Comparison of ENCODE assay signal across 2 cellular contexts in the genomic region with DNA sequence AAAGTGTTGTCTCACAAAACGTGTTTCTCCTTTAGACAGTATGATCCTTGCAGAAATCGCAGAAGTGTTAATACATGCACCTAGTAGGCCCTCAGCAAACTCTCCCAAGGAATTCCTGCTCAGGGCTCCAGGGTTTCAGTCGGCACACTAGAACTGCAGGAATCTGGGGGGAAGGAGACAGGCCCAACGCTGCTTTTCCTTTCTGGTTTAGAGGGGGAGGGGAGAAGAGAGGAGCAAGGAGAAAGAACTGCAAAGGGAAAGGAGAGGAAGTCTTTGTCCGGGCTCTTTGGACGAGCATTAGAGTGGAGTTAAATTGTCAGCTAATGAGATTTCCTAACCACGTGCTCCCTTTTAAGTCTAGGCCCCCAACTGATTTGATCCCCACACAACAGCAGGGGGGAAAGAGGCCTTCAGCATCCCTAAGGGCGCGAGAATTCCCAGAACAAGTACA.
TF ChIP-seq lines count a peak whose summit lies in the region.

No MANE protein-coding gene starts in this region.

TF ChIP-seq in HEK293, 187 proteins besides CTCF, POLR2A, EP300 and RAD21 (continued from another document and continues in another):
- TF ChIP-seq ZNF266 (tag by site-specific recombination; IDR thresholded peaks at IDR 0.05; ENCODE audit: low read depth) (no peak), ZNF624 (tag by site-specific recombination; IDR thresholded peaks at IDR 0.05) (no peak), ZNF23 (tag by site-specific recombination; IDR thresholded peaks at IDR 0.05; ENCODE audit: borderline replicate concordance) (no peak), ZNF544 (tag by site-specific recombination; IDR thresholded peaks at IDR 0.05) (no peak), MZF1 (tag by site-specific recombination; IDR thresholded peaks at IDR 0.05; ENCODE audit: borderline replicate concordance) (peak; percentile 36; the same call in 1 of the 2 replicates), ZNF157 (tag by site-specific recombination; IDR thresholded peaks at IDR 0.05) (no peak), SP3 (tag by site-specific recombination; IDR thresholded peaks at IDR 0.05) (no peak), ZFP69B (tag by site-specific recombination; IDR thresholded peaks at IDR 0.05) (no peak), ZBTB17 (tag by site-specific recombination; IDR thresholded peaks at IDR 0.05) (peak; percentile 42; the same call in 1 of the 2 replicates), ZNF561 (tag by site-specific recombination; IDR thresholded peaks at IDR 0.05; ENCODE audit: borderline replicate concordance) (0 out of 2 replicates have a peak, but pooled peaks have one; percentile 31), ZNF274 (IDR thresholded peaks at IDR 0.05; ENCODE audit: low read length) (no peak), ZNF274 (tag by site-specific recombination; IDR thresholded peaks at IDR 0.05; ENCODE audit: borderline replicate concordance) (no peak), OSR2 (tag by site-specific recombination; IDR thresholded peaks at IDR 0.05) (peak; percentile 35; the same call in 1 of the 2 replicates)
- TF ChIP-seq, protein P1, sequence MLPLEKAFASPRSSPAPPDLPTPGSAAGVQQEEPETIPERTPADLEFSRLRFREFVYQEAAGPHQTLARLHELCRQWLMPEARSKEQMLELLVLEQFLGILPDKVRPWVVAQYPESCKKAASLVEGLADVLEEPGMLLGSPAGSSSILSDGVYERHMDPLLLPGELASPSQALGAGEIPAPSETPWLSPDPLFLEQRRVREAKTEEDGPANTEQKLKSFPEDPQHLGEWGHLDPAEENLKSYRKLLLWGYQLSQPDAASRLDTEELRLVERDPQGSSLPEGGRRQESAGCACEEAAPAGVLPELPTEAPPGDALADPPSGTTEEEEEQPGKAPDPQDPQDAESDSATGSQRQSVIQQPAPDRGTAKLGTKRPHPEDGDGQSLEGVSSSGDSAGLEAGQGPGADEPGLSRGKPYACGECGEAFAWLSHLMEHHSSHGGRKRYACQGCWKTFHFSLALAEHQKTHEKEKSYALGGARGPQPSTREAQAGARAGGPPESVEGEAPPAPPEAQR (tag by site-specific recombination; IDR thresholded peaks at IDR 0.05) = no peak
- TF ChIP-seq, protein P2, sequence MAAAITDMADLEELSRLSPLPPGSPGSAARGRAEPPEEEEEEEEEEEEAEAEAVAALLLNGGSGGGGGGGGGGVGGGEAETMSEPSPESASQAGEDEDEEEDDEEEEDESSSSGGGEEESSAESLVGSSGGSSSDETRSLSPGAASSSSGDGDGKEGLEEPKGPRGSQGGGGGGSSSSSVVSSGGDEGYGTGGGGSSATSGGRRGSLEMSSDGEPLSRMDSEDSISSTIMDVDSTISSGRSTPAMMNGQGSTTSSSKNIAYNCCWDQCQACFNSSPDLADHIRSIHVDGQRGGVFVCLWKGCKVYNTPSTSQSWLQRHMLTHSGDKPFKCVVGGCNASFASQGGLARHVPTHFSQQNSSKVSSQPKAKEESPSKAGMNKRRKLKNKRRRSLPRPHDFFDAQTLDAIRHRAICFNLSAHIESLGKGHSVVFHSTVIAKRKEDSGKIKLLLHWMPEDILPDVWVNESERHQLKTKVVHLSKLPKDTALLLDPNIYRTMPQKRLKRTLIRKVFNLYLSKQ (tag by site-specific recombination; IDR thresholded peaks at IDR 0.05; ENCODE audit: borderline replicate concordance) = no peak
- TF ChIP-seq, protein P3, sequence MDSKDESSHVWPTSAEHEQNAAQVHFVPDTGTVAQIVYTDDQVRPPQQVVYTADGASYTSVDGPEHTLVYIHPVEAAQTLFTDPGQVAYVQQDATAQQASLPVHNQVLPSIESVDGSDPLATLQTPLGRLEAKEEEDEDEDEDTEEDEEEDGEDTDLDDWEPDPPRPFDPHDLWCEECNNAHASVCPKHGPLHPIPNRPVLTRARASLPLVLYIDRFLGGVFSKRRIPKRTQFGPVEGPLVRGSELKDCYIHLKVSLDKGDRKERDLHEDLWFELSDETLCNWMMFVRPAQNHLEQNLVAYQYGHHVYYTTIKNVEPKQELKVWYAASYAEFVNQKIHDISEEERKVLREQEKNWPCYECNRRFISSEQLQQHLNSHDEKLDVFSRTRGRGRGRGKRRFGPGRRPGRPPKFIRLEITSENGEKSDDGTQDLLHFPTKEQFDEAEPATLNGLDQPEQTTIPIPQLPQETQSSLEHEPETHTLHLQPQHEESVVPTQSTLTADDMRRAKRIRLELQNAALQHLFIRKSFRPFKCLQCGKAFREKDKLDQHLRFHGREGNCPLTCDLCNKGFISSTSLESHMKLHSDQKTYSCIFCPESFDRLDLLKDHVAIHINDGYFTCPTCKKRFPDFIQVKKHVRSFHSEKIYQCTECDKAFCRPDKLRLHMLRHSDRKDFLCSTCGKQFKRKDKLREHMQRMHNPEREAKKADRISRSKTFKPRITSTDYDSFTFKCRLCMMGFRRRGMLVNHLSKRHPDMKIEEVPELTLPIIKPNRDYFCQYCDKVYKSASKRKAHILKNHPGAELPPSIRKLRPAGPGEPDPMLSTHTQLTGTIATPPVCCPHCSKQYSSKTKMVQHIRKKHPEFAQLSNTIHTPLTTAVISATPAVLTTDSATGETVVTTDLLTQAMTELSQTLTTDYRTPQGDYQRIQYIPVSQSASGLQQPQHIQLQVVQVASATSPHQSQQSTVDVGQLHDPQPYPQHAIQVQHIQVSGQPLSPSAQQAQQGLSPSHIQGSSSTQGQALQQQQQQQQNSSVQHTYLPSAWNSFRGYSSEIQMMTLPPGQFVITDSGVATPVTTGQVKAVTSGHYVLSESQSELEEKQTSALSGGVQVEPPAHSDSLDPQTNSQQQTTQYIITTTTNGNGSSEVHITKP (tag by site-specific recombination; IDR thresholded peaks at IDR 0.05) = peak; percentile 73
- TF ChIP-seq, protein P4, sequence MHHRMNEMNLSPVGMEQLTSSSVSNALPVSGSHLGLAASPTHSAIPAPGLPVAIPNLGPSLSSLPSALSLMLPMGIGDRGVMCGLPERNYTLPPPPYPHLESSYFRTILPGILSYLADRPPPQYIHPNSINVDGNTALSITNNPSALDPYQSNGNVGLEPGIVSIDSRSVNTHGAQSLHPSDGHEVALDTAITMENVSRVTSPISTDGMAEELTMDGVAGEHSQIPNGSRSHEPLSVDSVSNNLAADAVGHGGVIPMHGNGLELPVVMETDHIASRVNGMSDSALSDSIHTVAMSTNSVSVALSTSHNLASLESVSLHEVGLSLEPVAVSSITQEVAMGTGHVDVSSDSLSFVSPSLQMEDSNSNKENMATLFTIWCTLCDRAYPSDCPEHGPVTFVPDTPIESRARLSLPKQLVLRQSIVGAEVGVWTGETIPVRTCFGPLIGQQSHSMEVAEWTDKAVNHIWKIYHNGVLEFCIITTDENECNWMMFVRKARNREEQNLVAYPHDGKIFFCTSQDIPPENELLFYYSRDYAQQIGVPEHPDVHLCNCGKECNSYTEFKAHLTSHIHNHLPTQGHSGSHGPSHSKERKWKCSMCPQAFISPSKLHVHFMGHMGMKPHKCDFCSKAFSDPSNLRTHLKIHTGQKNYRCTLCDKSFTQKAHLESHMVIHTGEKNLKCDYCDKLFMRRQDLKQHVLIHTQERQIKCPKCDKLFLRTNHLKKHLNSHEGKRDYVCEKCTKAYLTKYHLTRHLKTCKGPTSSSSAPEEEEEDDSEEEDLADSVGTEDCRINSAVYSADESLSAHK (tag by site-specific recombination; IDR thresholded peaks at IDR 0.05) = no peak

TF ChIP-seq in HepG2, 621 proteins besides CTCF, POLR2A, EP300 and RAD21 (continued from another document):
- TF ChIP-seq, protein P5, sequence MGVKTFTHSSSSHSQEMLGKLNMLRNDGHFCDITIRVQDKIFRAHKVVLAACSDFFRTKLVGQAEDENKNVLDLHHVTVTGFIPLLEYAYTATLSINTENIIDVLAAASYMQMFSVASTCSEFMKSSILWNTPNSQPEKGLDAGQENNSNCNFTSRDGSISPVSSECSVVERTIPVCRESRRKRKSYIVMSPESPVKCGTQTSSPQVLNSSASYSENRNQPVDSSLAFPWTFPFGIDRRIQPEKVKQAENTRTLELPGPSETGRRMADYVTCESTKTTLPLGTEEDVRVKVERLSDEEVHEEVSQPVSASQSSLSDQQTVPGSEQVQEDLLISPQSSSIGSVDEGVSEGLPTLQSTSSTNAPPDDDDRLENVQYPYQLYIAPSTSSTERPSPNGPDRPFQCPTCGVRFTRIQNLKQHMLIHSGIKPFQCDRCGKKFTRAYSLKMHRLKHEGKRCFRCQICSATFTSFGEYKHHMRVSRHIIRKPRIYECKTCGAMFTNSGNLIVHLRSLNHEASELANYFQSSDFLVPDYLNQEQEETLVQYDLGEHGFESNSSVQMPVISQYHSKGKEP (CRISPR knock-in tag; IDR thresholded peaks at IDR 0.05) = no peak
- TF ChIP-seq, protein P6, sequence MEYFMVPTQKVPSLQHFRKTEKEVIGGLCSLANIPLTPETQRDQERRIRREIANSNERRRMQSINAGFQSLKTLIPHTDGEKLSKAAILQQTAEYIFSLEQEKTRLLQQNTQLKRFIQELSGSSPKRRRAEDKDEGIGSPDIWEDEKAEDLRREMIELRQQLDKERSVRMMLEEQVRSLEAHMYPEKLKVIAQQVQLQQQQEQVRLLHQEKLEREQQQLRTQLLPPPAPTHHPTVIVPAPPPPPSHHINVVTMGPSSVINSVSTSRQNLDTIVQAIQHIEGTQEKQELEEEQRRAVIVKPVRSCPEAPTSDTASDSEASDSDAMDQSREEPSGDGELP (IDR thresholded peaks at IDR 0.05; ENCODE audit: borderline replicate concordance, low read depth) = no peak
- TF ChIP-seq, protein P7, sequence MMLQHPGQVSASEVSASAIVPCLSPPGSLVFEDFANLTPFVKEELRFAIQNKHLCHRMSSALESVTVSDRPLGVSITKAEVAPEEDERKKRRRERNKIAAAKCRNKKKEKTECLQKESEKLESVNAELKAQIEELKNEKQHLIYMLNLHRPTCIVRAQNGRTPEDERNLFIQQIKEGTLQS (CRISPR knock-in tag; IDR thresholded peaks at IDR 0.05) = no peak
- TF ChIP-seq EHMT2 (IDR thresholded peaks at IDR 0.05; ENCODE audit: borderline replicate concordance, low read depth, low read length) (no peak), MED1 (CRISPR knock-in tag; IDR thresholded peaks at IDR 0.05) (no peak), TARDBP (CRISPR knock-in tag; IDR thresholded peaks at IDR 0.05) (no peak), BRCA1 (CRISPR knock-in tag; IDR thresholded peaks at IDR 0.05) (no peak), ZNF326 (CRISPR knock-in tag; IDR thresholded peaks at IDR 0.05; ENCODE audit: borderline replicate concordance) (no peak), ZSCAN25 (CRISPR knock-in tag; IDR thresholded peaks at IDR 0.05) (no peak), ZBTB8A (CRISPR knock-in tag; IDR thresholded peaks at IDR 0.05; ENCODE audit: borderline replicate concordance, low read depth) (no peak), SAP130 (CRISPR knock-in tag; IDR thresholded peaks at IDR 0.05; ENCODE audit: low read depth) (no peak), GLI4 (CRISPR knock-in tag; IDR thresholded peaks at IDR 0.05; ENCODE audit: borderline replicate concordance) (no peak), ZNF737 (CRISPR knock-in tag; IDR thresholded peaks at IDR 0.05; ENCODE audit: borderline replicate concordance) (no peak), ZSCAN21 (CRISPR knock-in tag; IDR thresholded peaks at IDR 0.05; ENCODE audit: borderline replicate concordance) (no peak)
- TF ChIP-seq, protein P8, sequence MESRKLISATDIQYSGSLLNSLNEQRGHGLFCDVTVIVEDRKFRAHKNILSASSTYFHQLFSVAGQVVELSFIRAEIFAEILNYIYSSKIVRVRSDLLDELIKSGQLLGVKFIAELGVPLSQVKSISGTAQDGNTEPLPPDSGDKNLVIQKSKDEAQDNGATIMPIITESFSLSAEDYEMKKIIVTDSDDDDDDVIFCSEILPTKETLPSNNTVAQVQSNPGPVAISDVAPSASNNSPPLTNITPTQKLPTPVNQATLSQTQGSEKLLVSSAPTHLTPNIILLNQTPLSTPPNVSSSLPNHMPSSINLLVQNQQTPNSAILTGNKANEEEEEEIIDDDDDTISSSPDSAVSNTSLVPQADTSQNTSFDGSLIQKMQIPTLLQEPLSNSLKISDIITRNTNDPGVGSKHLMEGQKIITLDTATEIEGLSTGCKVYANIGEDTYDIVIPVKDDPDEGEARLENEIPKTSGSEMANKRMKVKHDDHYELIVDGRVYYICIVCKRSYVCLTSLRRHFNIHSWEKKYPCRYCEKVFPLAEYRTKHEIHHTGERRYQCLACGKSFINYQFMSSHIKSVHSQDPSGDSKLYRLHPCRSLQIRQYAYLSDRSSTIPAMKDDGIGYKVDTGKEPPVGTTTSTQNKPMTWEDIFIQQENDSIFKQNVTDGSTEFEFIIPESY (CRISPR knock-in tag; IDR thresholded peaks at IDR 0.05) = no peak
- TF ChIP-seq, protein P9, sequence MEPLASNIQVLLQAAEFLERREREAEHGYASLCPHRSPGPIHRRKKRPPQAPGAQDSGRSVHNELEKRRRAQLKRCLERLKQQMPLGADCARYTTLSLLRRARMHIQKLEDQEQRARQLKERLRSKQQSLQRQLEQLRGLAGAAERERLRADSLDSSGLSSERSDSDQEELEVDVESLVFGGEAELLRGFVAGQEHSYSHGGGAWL (CRISPR knock-in tag; IDR thresholded peaks at IDR 0.05) = no peak
- TF ChIP-seq, protein P10, sequence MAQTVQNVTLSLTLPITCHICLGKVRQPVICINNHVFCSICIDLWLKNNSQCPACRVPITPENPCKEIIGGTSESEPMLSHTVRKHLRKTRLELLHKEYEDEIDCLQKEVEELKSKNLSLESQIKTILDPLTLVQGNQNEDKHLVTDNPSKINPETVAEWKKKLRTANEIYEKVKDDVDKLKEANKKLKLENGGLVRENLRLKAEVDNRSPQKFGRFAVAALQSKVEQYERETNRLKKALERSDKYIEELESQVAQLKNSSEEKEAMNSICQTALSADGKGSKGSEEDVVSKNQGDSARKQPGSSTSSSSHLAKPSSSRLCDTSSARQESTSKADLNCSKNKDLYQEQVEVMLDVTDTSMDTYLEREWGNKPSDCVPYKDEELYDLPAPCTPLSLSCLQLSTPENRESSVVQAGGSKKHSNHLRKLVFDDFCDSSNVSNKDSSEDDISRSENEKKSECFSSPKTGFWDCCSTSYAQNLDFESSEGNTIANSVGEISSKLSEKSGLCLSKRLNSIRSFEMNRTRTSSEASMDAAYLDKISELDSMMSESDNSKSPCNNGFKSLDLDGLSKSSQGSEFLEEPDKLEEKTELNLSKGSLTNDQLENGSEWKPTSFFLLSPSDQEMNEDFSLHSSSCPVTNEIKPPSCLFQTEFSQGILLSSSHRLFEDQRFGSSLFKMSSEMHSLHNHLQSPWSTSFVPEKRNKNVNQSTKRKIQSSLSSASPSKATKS (CRISPR knock-in tag; IDR thresholded peaks at IDR 0.05) = no peak
